In genomic region chr1:91018006-91018405, GRCh38 we compare ENCODE assay signal across 9 cellular contexts. TPM values are rescaled to one million over a fixed set of nuclear protein-coding genes. Genes with fewer than 3 reads are reported as not detected.
DNase-seq lines count a peak whose midpoint lies in the region; ATAC-seq and TF ChIP-seq lines count a peak whose summit lies in the region.
"Had no signal": no experiment of that assay in that cellular context is flagged by ENCODE, and none has a peak within 500 bp of the region (broad histone marks: within the 10 kb centered on the region; RNA-seq: fewer than 3 reads in every experiment).

No MANE protein-coding gene starts in this region.

- peaks cover 54% of the 10 kb centered on the region for H3K4me1 Mint-ChIP-seq in CD14-positive monocyte

- peak; percentile 23; the same call in 1 of the 2 replicates for TF ChIP-seq RAD21 in HCT116 (IDR thresholded peaks at IDR 0.05; ENCODE audit: low read depth)

- no peak for DNase-seq in CD14-positive monocyte (ENCODE audit: low spot score)
- DNase-seq in HCT116 (ENCODE audit: low read depth, low spot score): no peak
- DNase-seq in activated naive CD4-positive, alpha-beta T cell treated with anti-CD3 and anti-CD28 coated beads, Interleukin-2, amount 50 U/mL, for 72 hours (ENCODE audit: low spot score in 2 of 2): no peak
- peak; percentile 16 for DNase-seq in left kidney (ENCODE audit: low read depth, low spot score)
- DNase-seq in NCI-H1436 (lab: John Stamatoyannopoulos, UW): no peak
- no peak for DNase-seq in NCI-H1048 (lab: John Stamatoyannopoulos, UW)
- DNase-seq in vagina (ENCODE audit: extremely low spot score in 2 of 2): no peak

- ATAC-seq in HCT116: no peak
- ATAC-seq in activated naive CD4-positive, alpha-beta T cell treated with anti-CD3 and anti-CD28 coated beads, Interleukin-2, amount 50 U/mL, for 72 hours: no peak
- no peak for ATAC-seq in HG03565 (IDR thresholded peaks at IDR 0.05; ENCODE audit: unreplicated experiment)

- H3K27ac ChIP-seq in HCT116 (ENCODE audit: low read depth, low read length) (no peak overlapping the region), vagina (no peak overlapping the region)
- H3K27ac ChIP-seq: parathyroid adenoma had no signal

- intact Hi-C loops in CD14-positive monocyte (cut with micrococcal nuclease): no loop called here
- intact Hi-C loops in HCT116 (cut with micrococcal nuclease): no loop called here
- intact Hi-C loops in vagina (cut with DNase I): no loop called here

- no peak overlapping the region for H3K4me3 ChIP-seq in HCT116 (replicated peaks in 1 of 2; ENCODE audit: low read depth in 1 of 2, low read length in 2 of 2)
- no peak overlapping the region for H3K4me3 ChIP-seq in vagina

- H3K36me3 Mint-ChIP-seq in CD14-positive monocyte: peaks cover 0 to 17% of the 10 kb centered on the region in 2 donors
- H3K36me3 Mint-ChIP-seq in activated naive CD4-positive, alpha-beta T cell treated with anti-CD3 and anti-CD28 coated beads, Interleukin-2, amount 50 U/mL, for 72 hours: peaks cover 9 to 38% of the 10 kb centered on the region in 2 donors

- CTCF ChIA-PET in HCT116 (lab: Charles Lee): interaction anchor here (1.0 to 1.6 kb wide), 6 partner anchors 8 to 296 kb away, joined by 3 to 22 read pairs (median 8); no protein-coding TSS in a partner anchor

- TF ChIP-seq POLR2A in HCT116 (IDR thresholded peaks at IDR 0.05; ENCODE audit: borderline replicate concordance, extremely low read depth, insufficient read depth, insufficient read length): no peak
- TF ChIP-seq POLR2A in vagina (IDR thresholded peaks at IDR 0.05): no peak

- H3K4me2 ChIP-seq in HCT116 (ENCODE audit: low read length): peak overlapping the region; percentile 4; the same call in 1 of the 2 replicates

- RAD21 ChIA-PET in HCT116 (lab: Charles Lee; ENCODE audit: low non-redundant PET in 1 of 2, low total read pairs in 2 of 2, uncharacterized antibody in 2 of 2, unreplicated experiment in 2 of 2): no interaction called here

- peaks cover 6% of the 10 kb centered on the region; the same call in 1 of the 2 replicates for H4K20me1 ChIP-seq in HCT116 (ENCODE audit: insufficient read depth)

- H3K79me2 ChIP-seq in HCT116 (ENCODE audit: insufficient read depth, low read length): peaks cover 91% of the 10 kb centered on the region

- H3K4me1 ChIP-seq in HCT116 (ENCODE audit: control insufficient read depth in 1 of 2, insufficient read depth in 2 of 2, low read length in 2 of 2) (peaks cover 22 to 68% of the 10 kb centered on the region in 2 experiments), vagina (peaks cover 73% of the 10 kb centered on the region)
- H3K4me1 ChIP-seq: parathyroid adenoma had no signal

- H3K9ac ChIP-seq in HCT116 (ENCODE audit: low read length): no peak overlapping the region
- H3K9ac ChIP-seq: parathyroid adenoma had no signal

- no peaks in the 10 kb centered on the region for H3K36me3 ChIP-seq in HCT116 (ENCODE audit: control insufficient read depth in 1 of 2, insufficient read depth in 2 of 2, low read length in 2 of 2)
- H3K36me3 ChIP-seq in vagina: no peaks in the 10 kb centered on the region

- H3K27me3 Mint-ChIP-seq in CD14-positive monocyte (ENCODE audit: low read depth in 3 of 3): peaks cover 0 to 2% (median 1%) of the 10 kb centered on the region in 3 donors

- TF ChIP-seq CTCF in CD14-positive monocyte (IDR thresholded peaks at IDR 0.05) (peak; percentile 31), HCT116 (IDR thresholded peaks at IDR 0.05 in 2 of 3, conservative IDR thresholded peaks at IDR 0.05 in 1 of 3; ENCODE audit: borderline replicate concordance in 1 of 3, insufficient read depth in 1 of 3, low read depth in 2 of 3, low read length in 2 of 3) (peak in 2 of 3 experiments; percentile 40 to 49; a peak in 4 of 6 replicates), vagina (IDR thresholded peaks at IDR 0.05) (no peak)

- H3K27me3 ChIP-seq in HCT116 (ENCODE audit: insufficient read depth, low read length) (no peaks in the 10 kb centered on the region), vagina (no peaks in the 10 kb centered on the region)

- peak overlapping the region in 3 of 7 donors; percentile 28 to 55 (median 36) for H3K27ac Mint-ChIP-seq in CD14-positive monocyte
- H3K27ac Mint-ChIP-seq in activated naive CD4-positive, alpha-beta T cell treated with anti-CD3 and anti-CD28 coated beads, Interleukin-2, amount 50 U/mL, for 72 hours: peak overlapping the region; percentile 60 to 62

- no peak overlapping the region for H2AFZ ChIP-seq in HCT116 (ENCODE audit: low read depth, low read length, poor library complexity, severe bottlenecking)
- H2AFZ ChIP-seq: parathyroid adenoma had no signal

- POLR2A ChIA-PET in HCT116 (lab: Charles Lee): interaction anchor here (1.0 kb wide), 1 partner anchor 9 kb away, joined by 4 read pairs; no protein-coding TSS in a partner anchor

- H3K9me3 ChIP-seq in HCT116 (ENCODE audit: control insufficient read depth in 1 of 2, insufficient read depth in 1 of 2, low read depth in 1 of 2, low read length in 2 of 2): no peaks in the 10 kb centered on the region
- no peaks in the 10 kb centered on the region for H3K9me3 ChIP-seq in vagina

- BruUV-seq in HCT116 (replicated peaks; lab: Mats Ljungman, UMichigan): no TSS peak

- no peaks in the 10 kb centered on the region for H3K9me3 Mint-ChIP-seq in CD14-positive monocyte
- no peaks in the 10 kb centered on the region for H3K9me3 Mint-ChIP-seq in activated naive CD4-positive, alpha-beta T cell treated with anti-CD3 and anti-CD28 coated beads, Interleukin-2, amount 50 U/mL, for 72 hours

- no peaks in the 10 kb centered on the region for H3K9me2 ChIP-seq in HCT116 (ENCODE audit: insufficient read depth)

- no peak overlapping the region for H3K4me3 Mint-ChIP-seq in CD14-positive monocyte

TF ChIP-seq in HCT116, 20 proteins besides CTCF, POLR2A, EP300 and RAD21:
- TF ChIP-seq EGR1 (IDR thresholded peaks at IDR 0.05; ENCODE audit: low read depth): no peak
- TF ChIP-seq SRF (IDR thresholded peaks at IDR 0.05; ENCODE audit: low read depth): no peak
- no peak for TF ChIP-seq YY1 (IDR thresholded peaks at IDR 0.05; ENCODE audit: extremely low read depth, insufficient replicate concordance, low read depth, low read length)
- no peak for TF ChIP-seq TCF7L2 (IDR thresholded peaks at IDR 0.05; ENCODE audit: borderline replicate concordance, extremely low read depth, insufficient read depth, insufficient read length)
- no peak for TF ChIP-seq MAX (IDR thresholded peaks at IDR 0.05)
- no peak for TF ChIP-seq JUND (IDR thresholded peaks at IDR 0.05)
- no peak for TF ChIP-seq ZFX (IDR thresholded peaks at IDR 0.05)

RNA-seq across cellular contexts. Expression of gene ZNF644, which starts 3.8 kb away (rescaled TPM):
- 10 to 100 TPM; 17.6 to 22.2 TPM for polyA plus RNA-seq in CD14-positive monocyte
- total RNA-seq in HCT116 (2021; ENCODE audit: unreplicated experiment) (55.9 TPM), vagina (57.9 TPM)
- 12.3 and 14.4 TPM in 2 replicates for polyA plus RNA-seq in HCT116 (2012)
- total RNA-seq in activated naive CD4-positive, alpha-beta T cell treated with anti-CD3 and anti-CD28 coated beads, Interleukin-2, amount 50 U/mL, for 72 hours: 10 to 100 TPM; 50.6 to 72.5 TPM

Comparison
In these comparisons a context has a peak if more than half of its experiments do, and no peak if none do; other contexts are left out.
1. CTCF ChIP-seq: peak in CD14-positive monocyte (single experiment) and HCT116 (2 of 3); none in vagina (0 of 3).